Comparison of ENCODE assay signal across 8 cellular contexts in genomic region chr10:60733189-60733815, GRCh38. TPM values are rescaled to one million over a fixed set of nuclear protein-coding genes. Genes with fewer than 3 reads are reported as not detected.
A peak's percentile ranks its signal among the peaks of the same experiment; 100 is the strongest.
DNase-seq lines count a peak whose midpoint lies in the region; ATAC-seq and TF ChIP-seq lines count a peak whose summit lies in the region.

No MANE protein-coding gene starts in this region.

- TF ChIP-seq CTCF in LNCAP (IDR thresholded peaks at IDR 0.05) (peak; percentile 38; the same call in 1 of the 2 replicates), neural cell (IDR thresholded peaks at IDR 0.05; ENCODE audit: poor library complexity, severe bottlenecking) (peak; percentile 54)

- H3K27me3 ChIP-seq in esophagus (ENCODE audit: control insufficient read depth in 1 of 2, insufficient read depth in 2 of 2, low read length in 2 of 2) (no peaks in the 10 kb centered on the region), neural cell (ENCODE audit: insufficient read depth, low read depth, low read length) (peaks cover 52% of the 10 kb centered on the region), aorta (ENCODE audit: control insufficient read depth in 1 of 2, insufficient read depth in 2 of 2, low read length in 1 of 2) (no peaks in the 10 kb centered on the region)

- no peak overlapping the region for H2AFZ ChIP-seq in neural cell (ENCODE audit: low read depth, low read length)

- peaks cover 20% of the 10 kb centered on the region for H3K4me1 Mint-ChIP-seq in activated CD8-positive, alpha-beta memory T cell treated with anti-CD3 and anti-CD28 coated beads, Interleukin-2, amount 10 ng/mL, durations not matched to agents 7 days and 5 days

- H3K9me3 ChIP-seq in esophagus (ENCODE audit: control insufficient read depth in 2 of 2, insufficient read depth in 1 of 2, low read depth in 1 of 2, low read length in 1 of 2): no peaks in the 10 kb centered on the region
- no peaks in the 10 kb centered on the region for H3K9me3 ChIP-seq in neural cell (ENCODE audit: low read length)
- peaks cover 2% of the 10 kb centered on the region for H3K9me3 ChIP-seq in aorta (ENCODE audit: control insufficient read depth, low read length)

- CTCF ChIA-PET in activated CD8-positive, alpha-beta memory T cell treated with anti-CD3 and anti-CD28 coated beads, Interleukin-2, amount 10 ng/mL, durations not matched to agents 7 days and 5 days (lab: Charles Lee): no interaction called here

- H3K79me2 ChIP-seq in neural cell (replicated peaks; ENCODE audit: insufficient read depth, low read length): no peaks in the 10 kb centered on the region

- H3K27ac ChIP-seq in esophagus (ENCODE audit: low read depth in 2 of 2, low read length in 1 of 2): peak overlapping the region; percentile 75 to 82
- H3K27ac ChIP-seq in neural cell (ENCODE audit: low read length): no peak overlapping the region
- no peak overlapping the region for H3K27ac ChIP-seq in aorta (ENCODE audit: low read depth in 1 of 2, low read length in 2 of 2)

- H3K36me3 ChIP-seq in esophagus (ENCODE audit: control insufficient read depth in 2 of 2, insufficient read depth in 2 of 2, low read length in 1 of 2) (no peaks in the 10 kb centered on the region), neural cell (ENCODE audit: insufficient read depth, low read length) (no peaks in the 10 kb centered on the region), aorta (ENCODE audit: control insufficient read depth in 1 of 2, insufficient read depth in 2 of 2, low read length in 1 of 2) (no peaks in the 10 kb centered on the region)

- H3K27ac Mint-ChIP-seq in activated CD8-positive, alpha-beta memory T cell treated with anti-CD3 and anti-CD28 coated beads, Interleukin-2, amount 10 ng/mL, durations not matched to agents 7 days and 5 days: no peak overlapping the region

- TF ChIP-seq RAD21 in neural cell (conservative IDR thresholded peaks at IDR 0.05): no peak

- no peaks in the 10 kb centered on the region for H3F3A ChIP-seq in neural cell (ENCODE audit: insufficient read depth, low read length, poor library complexity, severe bottlenecking)

- ATAC-seq in GM21529 (IDR thresholded peaks at IDR 0.05; ENCODE audit: unreplicated experiment) (peak; percentile 47), aorta (ENCODE audit: low FRiP score) (peak; percentile 59)
- peak; percentile 86 for ATAC-seq in activated CD8-positive, alpha-beta memory T cell treated with anti-CD3 and anti-CD28 coated beads, Interleukin-2, amount 10 ng/mL, durations not matched to agents 7 days and 5 days

- peaks cover 0 to 4% of the 10 kb centered on the region in 2 donors for H3K4me1 ChIP-seq in esophagus (ENCODE audit: control insufficient read depth in 2 of 2, insufficient read depth in 2 of 2, low read length in 1 of 2)
- no peaks in the 10 kb centered on the region for H3K4me1 ChIP-seq in aorta (ENCODE audit: control insufficient read depth in 1 of 2, insufficient read depth in 2 of 2, low read length in 2 of 2)

- WGBS in esophagus, 2 donors: 0 to 1% methylated on average over 35 to 51 of the region's 51 CpGs
- WGBS in aorta, 2 donors: 1 to 2% methylated on average over 38 to 51 of the region's 51 CpGs

- peak overlapping the region; percentile 34 for H3K4me3 Mint-ChIP-seq in activated CD8-positive, alpha-beta memory T cell treated with anti-CD3 and anti-CD28 coated beads, Interleukin-2, amount 10 ng/mL, durations not matched to agents 7 days and 5 days

- no peak for TF ChIP-seq EP300 in neural cell (conservative IDR thresholded peaks at IDR 0.05; ENCODE audit: poor library complexity, severe bottlenecking)

- DNase-seq in ELF-1 (ENCODE audit: low read depth, low spot score) (peak; percentile 75), aorta (peak; percentile 55 to 79), hypothalamus (lab: John Stamatoyannopoulos, UW) (no peak)
- DNase-seq in activated CD8-positive, alpha-beta memory T cell treated with anti-CD3 and anti-CD28 coated beads, Interleukin-2, amount 10 ng/mL, durations not matched to agents 7 days and 5 days: no peak

- no peak overlapping the region for H3K4me2 ChIP-seq in neural cell (ENCODE audit: low read length)

- no peaks in the 10 kb centered on the region for H4K20me1 ChIP-seq in neural cell (ENCODE audit: insufficient read depth)

- no peaks in the 10 kb centered on the region for H3K36me3 Mint-ChIP-seq in activated CD8-positive, alpha-beta memory T cell treated with anti-CD3 and anti-CD28 coated beads, Interleukin-2, amount 10 ng/mL, durations not matched to agents 7 days and 5 days

- no peaks in the 10 kb centered on the region for H3K9me2 ChIP-seq in neural cell (ENCODE audit: insufficient read depth, low read length)

- H3K9me3 Mint-ChIP-seq in activated CD8-positive, alpha-beta memory T cell treated with anti-CD3 and anti-CD28 coated beads, Interleukin-2, amount 10 ng/mL, durations not matched to agents 7 days and 5 days (ENCODE audit: low read depth): no peaks in the 10 kb centered on the region

- H3K4me3 ChIP-seq in esophagus (ENCODE audit: low read depth in 1 of 2, low read length in 2 of 2): peak overlapping the region; percentile 75 to 82
- peak overlapping the region; percentile 67 for H3K4me3 ChIP-seq in neural cell (ENCODE audit: low read length)
- peak overlapping the region; percentile 21 to 70 for H3K4me3 ChIP-seq in aorta (ENCODE audit: low read length in 2 of 2)

- no peak overlapping the region for H3K9ac ChIP-seq in neural cell (ENCODE audit: low read length)

- H3K27me3 Mint-ChIP-seq in activated CD8-positive, alpha-beta memory T cell treated with anti-CD3 and anti-CD28 coated beads, Interleukin-2, amount 10 ng/mL, durations not matched to agents 7 days and 5 days: peaks cover 29% of the 10 kb centered on the region

- intact Hi-C loops in aorta (cut with DNase I): no loop called here

TF ChIP-seq in neural cell, 6 proteins besides CTCF, POLR2A, EP300 and RAD21:
- no peak for TF ChIP-seq POLR2AphosphoS5 (IDR thresholded peaks at IDR 0.05)
- TF ChIP-seq SMC3 (conservative IDR thresholded peaks at IDR 0.05; ENCODE audit: poor library complexity): peak; percentile 19

RNA-seq across cellular contexts. Expression of gene CDK1, which starts 45.0 kb away (rescaled TPM):
- 100 to 1,000 TPM; 111 to 123 TPM for total RNA-seq in activated CD8-positive, alpha-beta memory T cell treated with anti-CD3 and anti-CD28 coated beads, Interleukin-2, amount 10 ng/mL, durations not matched to agents 7 days and 5 days
- polyA plus RNA-seq in esophagus: 10 to 100 TPM; 22.4 to 23.4 TPM
- polyA plus RNA-seq in neural cell: 4.0 and 4.5 TPM in 2 replicates
- 3.5 and 3.7 TPM in 2 replicates for polyA minus RNA-seq in neural cell
- total RNA-seq in aorta: 1 to 10 TPM; 2.1 to 3.1 TPM
- 1 to 10 TPM; 1.2 to 3.3 TPM for polyA plus RNA-seq in aorta

Comparison
In these comparisons a context has a peak if more than half of its experiments do, and no peak if none do; other contexts are left out.
1. DNase-seq: peak in ELF-1 (single experiment) and aorta (2 of 2); none in activated CD8-positive, alpha-beta memory T cell treated with anti-CD3 and anti-CD28 coated beads, Interleukin-2, amount 10 ng/mL, durations not matched to agents 7 days and 5 days (single experiment) and hypothalamus (0 of 51).
2. H3K27ac ChIP-seq: peak in esophagus (2 of 2); none in neural cell (single experiment) and aorta (0 of 2).
3. Peak in every context shown above with its lines, with median percentiles within 50 percentile points of each other: ATAC-seq and H3K4me3 ChIP-seq.